8 cellular contexts compared by ENCODE assay signal in the genomic region with DNA sequence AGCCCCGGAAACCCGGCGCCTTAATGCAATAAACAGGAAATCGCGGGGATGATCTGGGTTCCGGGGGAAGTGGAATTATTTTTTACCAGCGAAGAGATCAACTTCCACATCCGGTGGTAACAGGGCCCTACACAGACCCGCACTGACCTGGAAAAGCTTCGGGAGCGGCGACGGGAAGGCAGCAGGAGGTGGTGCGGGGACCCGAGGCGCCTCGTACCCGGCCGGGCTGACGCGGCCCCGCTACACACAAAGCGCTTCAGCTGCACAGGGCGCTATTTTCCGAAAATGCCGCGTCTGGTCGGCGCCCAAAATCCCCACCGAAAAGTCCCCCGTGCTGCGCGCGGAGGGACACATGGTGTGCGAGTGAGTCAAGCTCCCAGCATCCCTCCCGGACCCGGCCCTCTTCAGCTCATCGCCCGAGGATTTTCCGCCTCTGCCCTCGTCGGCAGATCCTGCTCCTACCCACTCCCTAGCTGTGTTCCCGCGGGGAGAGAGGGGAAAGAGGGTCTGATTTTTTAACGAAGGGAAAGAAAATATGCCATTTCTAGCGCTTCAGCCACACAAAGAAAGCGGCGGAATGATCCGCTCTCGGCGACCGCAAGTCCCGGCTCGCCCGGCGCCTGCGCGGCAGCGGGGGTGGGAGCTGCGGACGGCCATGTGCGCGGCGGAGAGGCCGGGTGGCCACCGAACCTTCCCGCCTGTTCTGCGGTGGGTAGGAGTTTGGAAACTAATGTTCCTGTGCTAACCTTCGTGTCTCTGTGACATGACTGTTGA. TPM values are rescaled to one million over a fixed set of nuclear protein-coding genes. Genes with fewer than 3 reads are reported as not detected.
A peak's percentile ranks its signal among the peaks of the same experiment; 100 is the strongest.
DNase-seq lines count a peak whose midpoint lies in the region; ATAC-seq, FAIRE-seq and TF ChIP-seq lines count a peak whose summit lies in the region.

A gene (minus strand): TSS at position 361 of the 774 bp plus-strand sequence. CDS start 45,400 bp downstream, outside the sequence.

- no peak for TF ChIP-seq CTCF in keratinocyte (optimal IDR thresholded peaks at IDR 0.05 in 1 of 3, IDR thresholded peaks at IDR 0.05 in 1 of 3, conservative IDR thresholded peaks at IDR 0.05 in 1 of 3; ENCODE audit: extremely low read depth in 1 of 3, insufficient read depth in 2 of 3, low read length in 3 of 3)

- FAIRE-seq in keratinocyte (lab: Jason Lieb, UNC): no peak

- no peaks in the 10 kb centered on the region for H3K9me1 ChIP-seq in keratinocyte (ENCODE audit: control insufficient read depth, extremely low read depth, insufficient read depth, low read length)

- DNase-seq in NCI-H345 treated with DMSO at 0.1 percent for 48 hours (lab: John Stamatoyannopoulos, UW; ENCODE audit: unreplicated experiment) (peak; percentile 52), cerebellar cortex (ENCODE audit: low spot score) (peak; percentile 90), keratinocyte (ENCODE audit: low read depth, low spot score) (peak; percentile 50)
- peak; percentile 86 for DNase-seq in activated CD4-positive, CD25-positive, alpha-beta regulatory T cell treated with anti-CD3 and anti-CD28 coated beads, Interleukin-2, amount 50 U/mL, for 72 hours
- DNase-seq in stimulated activated CD4-positive, alpha-beta T cell treated with anti-CD3 and anti-CD28 coated beads, Interleukin-12 subunit alpha, Interleukin-12 subunit beta, amount 100 ng/mL, for 48 hours (ENCODE audit: low read depth in 2 of 3, low spot score in 1 of 3): peak; percentile 82 to 87 (median 85)

- H3K9me3 ChIP-seq in keratinocyte (ENCODE audit: control insufficient read depth, low read depth, low read length): no peaks in the 10 kb centered on the region

- H3K4me2 ChIP-seq in keratinocyte (ENCODE audit: control insufficient read depth, extremely low read depth, insufficient read depth, low read depth, low read length): peak within 1 kb of the TSS; percentile 99

- peak within 1 kb of the TSS; percentile 100 for H3K9ac ChIP-seq in keratinocyte (ENCODE audit: control insufficient read depth, extremely low read depth, insufficient read depth, low read length)

- peak within 1 kb of the TSS; percentile 100 for H3K27ac ChIP-seq in ACC112 (ENCODE audit: low read depth, low read length)
- peak within 1 kb of the TSS; percentile 99 for H3K27ac ChIP-seq in keratinocyte (ENCODE audit: control insufficient read depth, insufficient read depth, low read length)

- dilution Hi-C loops in keratinocyte (cut with MboI; ENCODE audit: extremely low pct_ligation_motif_present, low sequenced_read_pairs): no loop called here

- ATAC-seq in GM18907 (IDR thresholded peaks at IDR 0.05; ENCODE audit: unreplicated experiment): peak; percentile 61
- peak; percentile 40 for ATAC-seq in HG03175 (IDR thresholded peaks at IDR 0.05; ENCODE audit: unreplicated experiment)

- H3K36me3 ChIP-seq in ACC112 (ENCODE audit: insufficient read depth, low read length) (peaks cover 2% of the 10 kb centered on the region; the same call in 1 of the 2 replicates), keratinocyte (ENCODE audit: control insufficient read depth in 2 of 2, extremely low read depth in 1 of 2, insufficient read depth in 2 of 2, low read length in 2 of 2) (peaks cover 3 to 13% of the 10 kb centered on the region in 2 experiments)

- H3K79me2 ChIP-seq in ACC112 (ENCODE audit: control insufficient read depth, insufficient read depth, low read length, unreplicated experiment) (peaks cover 75% of the 10 kb centered on the region), keratinocyte (ENCODE audit: control insufficient read depth, insufficient read depth, low read length) (peaks cover 80% of the 10 kb centered on the region)

- H3K27me3 ChIP-seq in ACC112 (ENCODE audit: insufficient read depth, low read length) (no peaks in the 10 kb centered on the region), keratinocyte (ENCODE audit: control insufficient read depth, extremely low read depth, insufficient read depth, low read length) (no peaks in the 10 kb centered on the region)

- peak within 1 kb of the TSS; percentile 100 for H3K4me3 ChIP-seq in ACC112 (ENCODE audit: low read depth, low read length)
- peak within 1 kb of the TSS; percentile 73 to 100 (median 98) for H3K4me3 ChIP-seq in keratinocyte (ENCODE audit: control insufficient read depth in 2 of 3, extremely low read depth in 1 of 3, insufficient read depth in 2 of 3, low read depth in 1 of 3, low read length in 3 of 3)

- H3K4me1 ChIP-seq in ACC112 (ENCODE audit: control insufficient read depth, insufficient read depth, low read length, unreplicated experiment) (peaks cover 40% of the 10 kb centered on the region), keratinocyte (ENCODE audit: control insufficient read depth, extremely low read depth, insufficient read depth, low read length) (peaks cover 25% of the 10 kb centered on the region)

- peaks cover 2% of the 10 kb centered on the region for H4K20me1 ChIP-seq in keratinocyte (ENCODE audit: control insufficient read depth, extremely low read depth, insufficient read depth, low read length)

- H2AFZ ChIP-seq in ACC112 (ENCODE audit: low read length, unreplicated experiment): peak within 1 kb of the TSS; percentile 87
- peak within 1 kb of the TSS; percentile 90 for H2AFZ ChIP-seq in keratinocyte (ENCODE audit: control insufficient read depth, low read length)

RNA-seq across cellular contexts. Expression of the gene that starts here (rescaled TPM):
- polyA plus RNA-seq in keratinocyte: 16.3 to 23.3 TPM (median 21.1 TPM) in 3 replicates
- polyA plus RNA-seq in keratinocyte (2011; ENCODE audit: low read depth): 10.0 TPM
- 10.3 and 18.3 TPM in 2 replicates for polyA plus RNA-seq in keratinocyte (2011; cell fraction: cytosol; rRNA removed)
- 20.3 and 21.3 TPM in 2 replicates for polyA plus RNA-seq in keratinocyte (2011; cell fraction: nucleus; rRNA removed)
- 14.6 and 15.7 TPM in 2 replicates for polyA plus RNA-seq in keratinocyte (2012; ENCODE audit: low replicate concordance)
- 13.7 to 31.4 TPM (median 20.1 TPM) in 3 replicates for polyA minus RNA-seq in keratinocyte
- polyA minus RNA-seq in keratinocyte (2011; cell fraction: cytosol; rRNA and poly(A)+ RNA removed): 13.0 TPM
- polyA minus RNA-seq in keratinocyte (2011; cell fraction: nucleus; rRNA and poly(A)+ RNA removed): 13.7 and 21.0 TPM in 2 replicates

Comparison
In these comparisons a context has a peak if more than half of its experiments do, and no peak if none do; other contexts are left out.
1. Peak in every context shown above with its lines: DNase-seq, ATAC-seq, H3K4me3 ChIP-seq and H3K27ac ChIP-seq.